In the genomic region with DNA sequence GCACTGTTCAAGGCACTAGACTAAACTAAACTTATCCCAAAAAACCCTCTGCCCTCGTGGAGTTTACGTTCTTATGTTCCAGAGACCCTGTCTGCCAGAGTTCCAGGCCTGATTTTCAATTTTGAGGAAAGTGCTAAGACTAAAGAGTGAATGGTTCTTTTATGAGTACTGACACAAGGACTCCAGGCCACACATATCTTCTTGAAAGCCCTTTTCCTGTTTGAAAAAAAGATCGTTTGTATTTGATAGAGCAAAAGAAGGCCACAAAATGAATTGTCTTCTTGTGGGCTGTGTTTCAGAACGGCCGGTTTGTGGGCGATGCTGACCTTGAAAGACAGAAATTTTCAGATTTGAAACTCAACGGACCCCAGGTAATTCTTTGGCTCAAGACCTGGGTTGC, we compare ENCODE assay signal across 1 cellular context.
TF ChIP-seq lines count a peak whose summit lies in the region.

No MANE protein-coding gene starts in this region.

TF ChIP-seq in WTC11, 78 proteins besides CTCF, POLR2A, EP300 and RAD21 (continued from another document):
- TF ChIP-seq CBFB (CRISPR knock-in tag; IDR thresholded peaks at IDR 0.05; ENCODE audit: low read depth) (no peak), ZNF232 (CRISPR knock-in tag; IDR thresholded peaks at IDR 0.05) (no peak)
- TF ChIP-seq, protein P1, sequence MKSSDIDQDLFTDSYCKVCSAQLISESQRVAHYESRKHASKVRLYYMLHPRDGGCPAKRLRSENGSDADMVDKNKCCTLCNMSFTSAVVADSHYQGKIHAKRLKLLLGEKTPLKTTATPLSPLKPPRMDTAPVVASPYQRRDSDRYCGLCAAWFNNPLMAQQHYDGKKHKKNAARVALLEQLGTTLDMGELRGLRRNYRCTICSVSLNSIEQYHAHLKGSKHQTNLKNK (CRISPR knock-in tag; IDR thresholded peaks at IDR 0.05) = no peak
